In the genomic region with DNA sequence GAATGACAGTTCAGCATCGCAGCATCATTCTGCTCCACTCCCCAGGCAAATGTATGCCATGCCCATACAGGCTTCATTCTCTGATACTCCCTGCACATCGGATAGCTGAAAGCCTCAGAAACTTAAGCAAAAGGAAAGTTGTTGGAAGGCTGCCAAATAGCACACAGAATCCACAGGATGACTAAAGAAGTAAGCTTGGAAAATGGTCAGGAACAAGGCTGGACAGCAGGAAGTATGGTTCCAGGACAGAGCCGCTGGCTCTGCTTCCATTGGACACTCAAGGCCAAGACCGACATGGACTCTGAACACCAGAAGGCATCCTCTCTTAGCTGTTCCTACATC, we compare ENCODE assay signal across 19 cellular contexts.
DNase-seq lines count a peak whose midpoint lies in the region; ATAC-seq, FAIRE-seq and TF ChIP-seq lines count a peak whose summit lies in the region.
"Had no signal": no experiment of that assay in that cellular context is flagged by ENCODE, and none has a peak within 500 bp of the region (broad histone marks: within the 10 kb centered on the region; RNA-seq: fewer than 3 reads in every experiment).

No MANE protein-coding gene starts in this region.

- WGBS in pancreas, 2 donors = 66 to 72% methylated on average over 4 of the region's 4 CpGs

- H3K27me3 Mint-ChIP-seq in osteocyte (ENCODE audit: unreplicated experiment) (no peaks in the 10 kb centered on the region), glutamatergic neuron (ENCODE audit: unreplicated experiment) (no peaks in the 10 kb centered on the region)

- H3K4me3 ChIP-seq in choroid plexus epithelial cell (ENCODE audit: low read depth, low read length) (no peak overlapping the region), pancreas (no peak overlapping the region)

- no peaks in the 10 kb centered on the region for H3K9me3 ChIP-seq in pancreas

- intact Hi-C loops in pancreas (cut with DNase I) = loop anchor here in 1 of 3 donors (10.0 kb wide), 1 partner anchor 305 kb away; a partner anchor contains a TSS

- no peak for FAIRE-seq in pancreas (lab: Jason Lieb, UNC)
- FAIRE-seq: G401.6, GM12892, islet of Langerhans, small intestine had no signal

- DNase-seq in HCEC 1CT = peak; percentile 18
- peak; percentile 79 for DNase-seq in choroid plexus epithelial cell (ENCODE audit: low read depth)
- no peak for DNase-seq in osteocyte (ENCODE audit: extremely low spot score, unreplicated experiment)
- DNase-seq in pancreas = no peak
- DNase-seq in glutamatergic neuron = no peak
- DNase-seq: activated CD8-positive, alpha-beta T cell treated with anti-CD3 and anti-CD28 coated beads for 36 hours; amygdala; CD4-positive, CD25-positive, alpha-beta regulatory T cell; midbrain; NCI-H1417 treated with DMSO at 0.1 percent for 48 hours; nucleus accumbens; small intestine; WERI-Rb-1 had no signal

- H3K27ac Mint-ChIP-seq in osteocyte (ENCODE audit: unreplicated experiment) (peak overlapping the region; percentile 40), glutamatergic neuron (ENCODE audit: unreplicated experiment) (no peak overlapping the region)
- H3K27ac Mint-ChIP-seq: activated CD8-positive, alpha-beta T cell treated with anti-CD3 and anti-CD28 coated beads for 36 hours; CD4-positive, CD25-positive, alpha-beta regulatory T cell; stimulated activated naive CD8-positive, alpha-beta T cell treated with anti-CD3 and anti-CD28 coated beads, Interleukin-15, Interleukin-2, amounts not matched to agents 100 ng/mL and 50 ng/mL, for 24 hours had no signal

- no peaks in the 10 kb centered on the region for H3K9me3 Mint-ChIP-seq in osteocyte (ENCODE audit: unreplicated experiment)
- H3K9me3 Mint-ChIP-seq in glutamatergic neuron (ENCODE audit: unreplicated experiment) = no peaks in the 10 kb centered on the region
- H3K9me3 Mint-ChIP-seq: activated CD8-positive, alpha-beta T cell treated with anti-CD3 and anti-CD28 coated beads for 36 hours; stimulated activated naive CD8-positive, alpha-beta T cell treated with anti-CD3 and anti-CD28 coated beads, Interleukin-15, Interleukin-2, amounts not matched to agents 100 ng/mL and 50 ng/mL, for 24 hours had no signal

- H3K36me3 ChIP-seq in pancreas = no peaks in the 10 kb centered on the region
- H3K36me3 ChIP-seq: WERI-Rb-1 had no signal

- no peaks in the 10 kb centered on the region for H3K27me3 ChIP-seq in pancreas

- no peaks in the 10 kb centered on the region for H3K36me3 Mint-ChIP-seq in osteocyte (ENCODE audit: unreplicated experiment)
- no peaks in the 10 kb centered on the region for H3K36me3 Mint-ChIP-seq in glutamatergic neuron (ENCODE audit: unreplicated experiment)
- H3K36me3 Mint-ChIP-seq: CD4-positive, CD25-positive, alpha-beta regulatory T cell had no signal

- no peak for ATAC-seq in pancreas
- ATAC-seq in GM21737 (IDR thresholded peaks at IDR 0.05; ENCODE audit: unreplicated experiment) = no peak
- ATAC-seq: activated CD8-positive, alpha-beta T cell treated with anti-CD3 and anti-CD28 coated beads for 36 hours had no signal

- no peak overlapping the region for H3K4me3 Mint-ChIP-seq in osteocyte (ENCODE audit: unreplicated experiment)
- H3K4me3 Mint-ChIP-seq in glutamatergic neuron (ENCODE audit: unreplicated experiment) = no peak overlapping the region
- H3K4me3 Mint-ChIP-seq: activated CD8-positive, alpha-beta T cell treated with anti-CD3 and anti-CD28 coated beads for 36 hours; CD4-positive, CD25-positive, alpha-beta regulatory T cell; stimulated activated naive CD8-positive, alpha-beta T cell treated with anti-CD3 and anti-CD28 coated beads, Interleukin-15, Interleukin-2, amounts not matched to agents 100 ng/mL and 50 ng/mL, for 24 hours had no signal

- H3K4me1 Mint-ChIP-seq in osteocyte (ENCODE audit: unreplicated experiment) (peaks cover 26% of the 10 kb centered on the region), glutamatergic neuron (ENCODE audit: low read depth, unreplicated experiment) (no peaks in the 10 kb centered on the region)
- H3K4me1 Mint-ChIP-seq: CD4-positive, CD25-positive, alpha-beta regulatory T cell had no signal

- TF ChIP-seq CTCF in choroid plexus epithelial cell (conservative IDR thresholded peaks at IDR 0.05; ENCODE audit: low read depth, low read length) (no peak), osteocyte (IDR thresholded peaks at IDR 0.05) (no peak), pancreas (IDR thresholded peaks at IDR 0.05) (no peak), glutamatergic neuron (IDR thresholded peaks at IDR 0.05; ENCODE audit: partially characterized antibody, unreplicated experiment) (no peak)

- H3K27ac ChIP-seq in pancreas = no peak overlapping the region
- H3K27ac ChIP-seq: WERI-Rb-1 had no signal

- peaks cover 0 to 3% (median 3%) of the 10 kb centered on the region in 3 donors for H3K4me1 ChIP-seq in pancreas

TF ChIP-seq in PFSK-1, 5 proteins besides CTCF, POLR2A, EP300 and RAD21:
- TF ChIP-seq FOXP2 (optimal IDR thresholded peaks at IDR 0.05; ENCODE audit: borderline replicate concordance, extremely low read depth, extremely low read length, insufficient read depth) = no peak
- TF ChIP-seq SIN3A (IDR thresholded peaks at IDR 0.05; ENCODE audit: borderline replicate concordance, insufficient read depth, low read length) = no peak
- TF ChIP-seq POLR2AphosphoS5 (IDR thresholded peaks at IDR 0.05; ENCODE audit: low read depth, low read length) = no peak
- TF ChIP-seq, protein P1, sequence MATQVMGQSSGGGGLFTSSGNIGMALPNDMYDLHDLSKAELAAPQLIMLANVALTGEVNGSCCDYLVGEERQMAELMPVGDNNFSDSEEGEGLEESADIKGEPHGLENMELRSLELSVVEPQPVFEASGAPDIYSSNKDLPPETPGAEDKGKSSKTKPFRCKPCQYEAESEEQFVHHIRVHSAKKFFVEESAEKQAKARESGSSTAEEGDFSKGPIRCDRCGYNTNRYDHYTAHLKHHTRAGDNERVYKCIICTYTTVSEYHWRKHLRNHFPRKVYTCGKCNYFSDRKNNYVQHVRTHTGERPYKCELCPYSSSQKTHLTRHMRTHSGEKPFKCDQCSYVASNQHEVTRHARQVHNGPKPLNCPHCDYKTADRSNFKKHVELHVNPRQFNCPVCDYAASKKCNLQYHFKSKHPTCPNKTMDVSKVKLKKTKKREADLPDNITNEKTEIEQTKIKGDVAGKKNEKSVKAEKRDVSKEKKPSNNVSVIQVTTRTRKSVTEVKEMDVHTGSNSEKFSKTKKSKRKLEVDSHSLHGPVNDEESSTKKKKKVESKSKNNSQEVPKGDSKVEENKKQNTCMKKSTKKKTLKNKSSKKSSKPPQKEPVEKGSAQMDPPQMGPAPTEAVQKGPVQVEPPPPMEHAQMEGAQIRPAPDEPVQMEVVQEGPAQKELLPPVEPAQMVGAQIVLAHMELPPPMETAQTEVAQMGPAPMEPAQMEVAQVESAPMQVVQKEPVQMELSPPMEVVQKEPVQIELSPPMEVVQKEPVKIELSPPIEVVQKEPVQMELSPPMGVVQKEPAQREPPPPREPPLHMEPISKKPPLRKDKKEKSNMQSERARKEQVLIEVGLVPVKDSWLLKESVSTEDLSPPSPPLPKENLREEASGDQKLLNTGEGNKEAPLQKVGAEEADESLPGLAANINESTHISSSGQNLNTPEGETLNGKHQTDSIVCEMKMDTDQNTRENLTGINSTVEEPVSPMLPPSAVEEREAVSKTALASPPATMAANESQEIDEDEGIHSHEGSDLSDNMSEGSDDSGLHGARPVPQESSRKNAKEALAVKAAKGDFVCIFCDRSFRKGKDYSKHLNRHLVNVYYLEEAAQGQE (IDR thresholded peaks at IDR 0.05; ENCODE audit: insufficient read depth in 1 of 2, low read depth in 2 of 2, low read length in 2 of 2) = peak; percentile 53 to 80; a peak in 2 of 4 replicates
- no peak for TF ChIP-seq TAF1 (IDR thresholded peaks at IDR 0.05; ENCODE audit: borderline replicate concordance, insufficient read depth, low read length)

Comparison
In these comparisons a context has a peak if more than half of its experiments do, and no peak if none do; other contexts are left out.
1. DNase-seq: peak in HCEC 1CT (single experiment) and choroid plexus epithelial cell (single experiment); none in osteocyte (single experiment), pancreas (0 of 6) and glutamatergic neuron (single experiment).